2 cellular contexts compared by ENCODE assay signal in genomic region chr6:166618866-166619761, GRCh38.
TF ChIP-seq lines count a peak whose summit lies in the region.

No MANE protein-coding gene starts in this region.

TF ChIP-seq in WTC11, 78 proteins besides CTCF, POLR2A, EP300 and RAD21:
- TF ChIP-seq ZNF416 (CRISPR knock-in tag; IDR thresholded peaks at IDR 0.05) (no peak), ETV6 (CRISPR knock-in tag; IDR thresholded peaks at IDR 0.05) (no peak), FOXJ3 (CRISPR knock-in tag; IDR thresholded peaks at IDR 0.05; ENCODE audit: borderline replicate concordance) (no peak), PREB (CRISPR knock-in tag; IDR thresholded peaks at IDR 0.05; ENCODE audit: borderline replicate concordance) (no peak), ZMAT4 (CRISPR knock-in tag; IDR thresholded peaks at IDR 0.05) (no peak), CREB1 (CRISPR knock-in tag; IDR thresholded peaks at IDR 0.05) (no peak), GRHL2 (CRISPR knock-in tag; IDR thresholded peaks at IDR 0.05; ENCODE audit: insufficient replicate concordance, severe bottlenecking) (no peak), NFYB (CRISPR knock-in tag; conservative IDR thresholded peaks at IDR 0.05; ENCODE audit: low read depth) (no peak), E2F5 (CRISPR knock-in tag; IDR thresholded peaks at IDR 0.05) (no peak), RORB (CRISPR knock-in tag; IDR thresholded peaks at IDR 0.05) (no peak), USF2 (CRISPR knock-in tag; IDR thresholded peaks at IDR 0.05) (no peak), CBFB (CRISPR knock-in tag; IDR thresholded peaks at IDR 0.05; ENCODE audit: low read depth) (no peak), ATF1 (CRISPR knock-in tag; IDR thresholded peaks at IDR 0.05) (no peak), ZNF396 (CRISPR knock-in tag; IDR thresholded peaks at IDR 0.05; ENCODE audit: borderline replicate concordance) (no peak), MLX (CRISPR knock-in tag; IDR thresholded peaks at IDR 0.05) (no peak), ZNF512 (CRISPR knock-in tag; IDR thresholded peaks at IDR 0.05; ENCODE audit: borderline replicate concordance) (no peak), E2F1 (CRISPR knock-in tag; IDR thresholded peaks at IDR 0.05) (no peak), KAT7 (CRISPR knock-in tag; IDR thresholded peaks at IDR 0.05; ENCODE audit: borderline replicate concordance) (no peak), USF1 (CRISPR knock-in tag; IDR thresholded peaks at IDR 0.05) (no peak)

TF ChIP-seq in H1, 55 proteins besides CTCF, POLR2A, EP300 and RAD21:
- TF ChIP-seq HDAC2 (IDR thresholded peaks at IDR 0.05; ENCODE audit: borderline replicate concordance in 1 of 2, low read depth in 2 of 2, low read length in 2 of 2) (no peak), MAX (IDR thresholded peaks at IDR 0.05) (0 out of 2 replicates have a peak, but pooled peaks have one; percentile 31)
